Comparison of ENCODE assay signal across 1 cellular context in the genomic region with DNA sequence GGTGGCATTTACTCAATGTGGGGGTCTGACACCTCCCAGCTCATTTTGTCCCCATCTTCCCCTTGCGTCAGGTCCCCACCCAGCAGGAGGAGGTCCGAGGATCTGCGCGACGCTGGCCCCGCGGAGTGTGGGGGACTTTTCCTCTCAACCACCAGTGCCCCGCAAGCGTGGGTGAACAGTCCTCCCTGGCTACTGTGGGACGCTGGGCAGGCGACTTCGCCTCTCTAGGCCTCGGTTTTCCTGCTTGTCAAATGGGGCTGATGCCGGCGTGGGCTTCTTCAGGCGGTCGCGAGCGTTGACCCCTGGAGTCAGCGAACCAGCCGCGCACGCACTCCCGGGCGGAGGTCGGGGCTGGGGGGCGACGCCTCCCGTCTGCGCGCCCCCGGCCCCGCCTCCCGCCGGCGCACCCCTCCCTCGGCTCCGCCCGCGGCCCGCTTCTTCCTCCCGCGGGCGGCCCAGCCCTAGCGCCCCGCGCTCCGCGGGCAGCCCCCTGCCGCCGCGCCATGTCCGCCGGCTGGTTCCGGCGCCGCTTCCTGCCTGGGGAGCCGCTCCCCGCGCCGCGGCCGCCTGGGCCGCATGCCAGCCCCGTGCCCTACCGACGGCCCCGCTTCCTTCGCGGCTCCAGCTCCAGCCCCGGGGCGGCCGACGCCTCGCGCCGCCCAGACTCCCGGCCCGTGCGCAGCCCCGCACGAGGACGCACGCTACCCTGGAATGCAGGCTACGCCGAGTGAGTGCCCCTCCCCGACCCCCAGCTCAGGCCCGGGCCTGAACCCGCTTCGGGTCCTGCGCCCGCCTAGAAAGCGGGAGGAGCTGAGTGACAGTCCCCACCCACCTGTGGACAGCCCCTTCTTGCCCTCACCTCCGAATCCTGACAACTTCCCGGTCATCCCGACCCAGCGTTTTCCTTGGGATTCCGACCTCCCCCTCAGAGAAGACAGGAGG.
TF ChIP-seq lines count a peak whose summit lies in the region.

A gene with protein sequence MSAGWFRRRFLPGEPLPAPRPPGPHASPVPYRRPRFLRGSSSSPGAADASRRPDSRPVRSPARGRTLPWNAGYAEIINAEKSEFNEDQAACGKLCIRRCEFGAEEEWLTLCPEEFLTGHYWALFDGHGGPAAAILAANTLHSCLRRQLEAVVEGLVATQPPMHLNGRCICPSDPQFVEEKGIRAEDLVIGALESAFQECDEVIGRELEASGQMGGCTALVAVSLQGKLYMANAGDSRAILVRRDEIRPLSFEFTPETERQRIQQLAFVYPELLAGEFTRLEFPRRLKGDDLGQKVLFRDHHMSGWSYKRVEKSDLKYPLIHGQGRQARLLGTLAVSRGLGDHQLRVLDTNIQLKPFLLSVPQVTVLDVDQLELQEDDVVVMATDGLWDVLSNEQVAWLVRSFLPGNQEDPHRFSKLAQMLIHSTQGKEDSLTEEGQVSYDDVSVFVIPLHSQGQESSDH (plus strand): TSS at position 438 of the 942 bp plus-strand sequence. CDS start 66 bp downstream, at position 504.

TF ChIP-seq in WTC11, 78 proteins besides CTCF, POLR2A, EP300 and RAD21 (continued from another document and continues in another):
- TF ChIP-seq, protein P1, sequence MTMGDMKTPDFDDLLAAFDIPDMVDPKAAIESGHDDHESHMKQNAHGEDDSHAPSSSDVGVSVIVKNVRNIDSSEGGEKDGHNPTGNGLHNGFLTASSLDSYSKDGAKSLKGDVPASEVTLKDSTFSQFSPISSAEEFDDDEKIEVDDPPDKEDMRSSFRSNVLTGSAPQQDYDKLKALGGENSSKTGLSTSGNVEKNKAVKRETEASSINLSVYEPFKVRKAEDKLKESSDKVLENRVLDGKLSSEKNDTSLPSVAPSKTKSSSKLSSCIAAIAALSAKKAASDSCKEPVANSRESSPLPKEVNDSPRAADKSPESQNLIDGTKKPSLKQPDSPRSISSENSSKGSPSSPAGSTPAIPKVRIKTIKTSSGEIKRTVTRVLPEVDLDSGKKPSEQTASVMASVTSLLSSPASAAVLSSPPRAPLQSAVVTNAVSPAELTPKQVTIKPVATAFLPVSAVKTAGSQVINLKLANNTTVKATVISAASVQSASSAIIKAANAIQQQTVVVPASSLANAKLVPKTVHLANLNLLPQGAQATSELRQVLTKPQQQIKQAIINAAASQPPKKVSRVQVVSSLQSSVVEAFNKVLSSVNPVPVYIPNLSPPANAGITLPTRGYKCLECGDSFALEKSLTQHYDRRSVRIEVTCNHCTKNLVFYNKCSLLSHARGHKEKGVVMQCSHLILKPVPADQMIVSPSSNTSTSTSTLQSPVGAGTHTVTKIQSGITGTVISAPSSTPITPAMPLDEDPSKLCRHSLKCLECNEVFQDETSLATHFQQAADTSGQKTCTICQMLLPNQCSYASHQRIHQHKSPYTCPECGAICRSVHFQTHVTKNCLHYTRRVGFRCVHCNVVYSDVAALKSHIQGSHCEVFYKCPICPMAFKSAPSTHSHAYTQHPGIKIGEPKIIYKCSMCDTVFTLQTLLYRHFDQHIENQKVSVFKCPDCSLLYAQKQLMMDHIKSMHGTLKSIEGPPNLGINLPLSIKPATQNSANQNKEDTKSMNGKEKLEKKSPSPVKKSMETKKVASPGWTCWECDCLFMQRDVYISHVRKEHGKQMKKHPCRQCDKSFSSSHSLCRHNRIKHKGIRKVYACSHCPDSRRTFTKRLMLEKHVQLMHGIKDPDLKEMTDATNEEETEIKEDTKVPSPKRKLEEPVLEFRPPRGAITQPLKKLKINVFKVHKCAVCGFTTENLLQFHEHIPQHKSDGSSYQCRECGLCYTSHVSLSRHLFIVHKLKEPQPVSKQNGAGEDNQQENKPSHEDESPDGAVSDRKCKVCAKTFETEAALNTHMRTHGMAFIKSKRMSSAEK (CRISPR knock-in tag; IDR thresholded peaks at IDR 0.05; ENCODE audit: borderline replicate concordance), result 0 out of 2 replicates have a peak, but pooled peaks have one; percentile 61
- TF ChIP-seq ZNF671 (CRISPR knock-in tag; IDR thresholded peaks at IDR 0.05) (no peak), ZNF232 (CRISPR knock-in tag; IDR thresholded peaks at IDR 0.05) (no peak), ZNF138 (CRISPR knock-in tag; conservative IDR thresholded peaks at IDR 0.05) (no peak), JUN (CRISPR knock-in tag; IDR thresholded peaks at IDR 0.05) (peak; percentile 16; the same call in 1 of the 2 replicates), TEAD4 (CRISPR knock-in tag; IDR thresholded peaks at IDR 0.05) (peak; percentile 80; the same call in 1 of the 2 replicates), GRHL2 (CRISPR knock-in tag; IDR thresholded peaks at IDR 0.05; ENCODE audit: insufficient replicate concordance, severe bottlenecking) (no peak), CREB1 (CRISPR knock-in tag; IDR thresholded peaks at IDR 0.05) (peak; percentile 59; the same call in 1 of the 2 replicates), SP1 (CRISPR knock-in tag; conservative IDR thresholded peaks at IDR 0.05) (peak; percentile 41), CREM (CRISPR knock-in tag; IDR thresholded peaks at IDR 0.05) (no peak), NFYB (CRISPR knock-in tag; conservative IDR thresholded peaks at IDR 0.05; ENCODE audit: low read depth) (0 out of 2 replicates have a peak, but pooled peaks have one; percentile 23)
- TF ChIP-seq, protein P2, sequence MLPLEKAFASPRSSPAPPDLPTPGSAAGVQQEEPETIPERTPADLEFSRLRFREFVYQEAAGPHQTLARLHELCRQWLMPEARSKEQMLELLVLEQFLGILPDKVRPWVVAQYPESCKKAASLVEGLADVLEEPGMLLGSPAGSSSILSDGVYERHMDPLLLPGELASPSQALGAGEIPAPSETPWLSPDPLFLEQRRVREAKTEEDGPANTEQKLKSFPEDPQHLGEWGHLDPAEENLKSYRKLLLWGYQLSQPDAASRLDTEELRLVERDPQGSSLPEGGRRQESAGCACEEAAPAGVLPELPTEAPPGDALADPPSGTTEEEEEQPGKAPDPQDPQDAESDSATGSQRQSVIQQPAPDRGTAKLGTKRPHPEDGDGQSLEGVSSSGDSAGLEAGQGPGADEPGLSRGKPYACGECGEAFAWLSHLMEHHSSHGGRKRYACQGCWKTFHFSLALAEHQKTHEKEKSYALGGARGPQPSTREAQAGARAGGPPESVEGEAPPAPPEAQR (CRISPR knock-in tag; IDR thresholded peaks at IDR 0.05), result no peak
- TF ChIP-seq, protein P3, sequence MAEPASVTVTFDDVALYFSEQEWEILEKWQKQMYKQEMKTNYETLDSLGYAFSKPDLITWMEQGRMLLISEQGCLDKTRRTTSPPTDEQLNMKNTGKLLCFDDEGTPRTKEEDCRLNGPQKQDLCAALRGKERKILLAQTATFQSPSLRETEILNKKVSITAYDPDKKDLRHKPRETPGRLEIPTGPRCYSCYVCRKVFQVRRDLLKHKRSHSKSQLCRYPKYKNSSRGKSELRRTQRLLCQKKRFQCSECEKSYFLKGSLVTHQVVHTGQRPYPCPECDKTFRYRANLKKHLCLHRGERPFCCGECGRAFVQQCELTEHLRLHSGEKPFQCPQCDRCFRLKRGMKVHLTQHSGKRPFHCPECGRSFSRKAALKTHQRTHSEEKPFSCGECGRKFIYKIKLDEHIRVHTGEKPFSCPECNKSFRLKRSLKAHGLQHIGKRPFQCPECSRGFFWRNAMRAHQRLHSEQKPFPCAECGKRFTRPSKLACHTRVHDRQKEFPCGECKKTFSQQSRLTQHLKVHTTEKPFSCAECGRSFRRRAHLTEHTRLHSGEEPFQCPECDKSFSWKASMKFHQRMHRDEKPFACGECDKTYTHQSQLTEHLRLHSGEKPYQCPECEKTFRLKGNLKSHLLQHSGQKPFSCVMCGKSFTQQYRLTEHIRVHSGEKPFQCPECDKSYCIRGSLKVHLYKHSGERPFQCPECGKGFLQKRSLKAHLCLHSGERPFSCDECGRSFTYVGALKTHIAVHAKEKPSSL (CRISPR knock-in tag; conservative IDR thresholded peaks at IDR 0.05), result no peak
- TF ChIP-seq, protein P4, sequence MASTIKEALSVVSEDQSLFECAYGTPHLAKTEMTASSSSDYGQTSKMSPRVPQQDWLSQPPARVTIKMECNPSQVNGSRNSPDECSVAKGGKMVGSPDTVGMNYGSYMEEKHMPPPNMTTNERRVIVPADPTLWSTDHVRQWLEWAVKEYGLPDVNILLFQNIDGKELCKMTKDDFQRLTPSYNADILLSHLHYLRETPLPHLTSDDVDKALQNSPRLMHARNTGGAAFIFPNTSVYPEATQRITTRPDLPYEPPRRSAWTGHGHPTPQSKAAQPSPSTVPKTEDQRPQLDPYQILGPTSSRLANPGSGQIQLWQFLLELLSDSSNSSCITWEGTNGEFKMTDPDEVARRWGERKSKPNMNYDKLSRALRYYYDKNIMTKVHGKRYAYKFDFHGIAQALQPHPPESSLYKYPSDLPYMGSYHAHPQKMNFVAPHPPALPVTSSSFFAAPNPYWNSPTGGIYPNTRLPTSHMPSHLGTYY (CRISPR knock-in tag; IDR thresholded peaks at IDR 0.05), result no peak
- TF ChIP-seq, protein P5, sequence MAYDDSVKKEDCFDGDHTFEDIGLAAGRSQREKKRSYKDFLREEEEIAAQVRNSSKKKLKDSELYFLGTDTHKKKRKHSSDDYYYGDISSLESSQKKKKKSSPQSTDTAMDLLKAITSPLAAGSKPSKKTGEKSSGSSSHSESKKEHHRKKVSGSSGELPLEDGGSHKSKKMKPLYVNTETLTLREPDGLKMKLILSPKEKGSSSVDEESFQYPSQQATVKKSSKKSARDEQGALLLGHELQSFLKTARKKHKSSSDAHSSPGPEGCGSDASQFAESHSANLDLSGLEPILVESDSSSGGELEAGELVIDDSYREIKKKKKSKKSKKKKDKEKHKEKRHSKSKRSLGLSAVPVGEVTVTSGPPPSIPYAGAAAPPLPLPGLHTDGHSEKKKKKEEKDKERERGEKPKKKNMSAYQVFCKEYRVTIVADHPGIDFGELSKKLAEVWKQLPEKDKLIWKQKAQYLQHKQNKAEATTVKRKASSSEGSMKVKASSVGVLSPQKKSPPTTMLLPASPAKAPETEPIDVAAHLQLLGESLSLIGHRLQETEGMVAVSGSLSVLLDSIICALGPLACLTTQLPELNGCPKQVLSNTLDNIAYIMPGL (CRISPR knock-in tag; IDR thresholded peaks at IDR 0.05), result no peak
- TF ChIP-seq, protein P6, sequence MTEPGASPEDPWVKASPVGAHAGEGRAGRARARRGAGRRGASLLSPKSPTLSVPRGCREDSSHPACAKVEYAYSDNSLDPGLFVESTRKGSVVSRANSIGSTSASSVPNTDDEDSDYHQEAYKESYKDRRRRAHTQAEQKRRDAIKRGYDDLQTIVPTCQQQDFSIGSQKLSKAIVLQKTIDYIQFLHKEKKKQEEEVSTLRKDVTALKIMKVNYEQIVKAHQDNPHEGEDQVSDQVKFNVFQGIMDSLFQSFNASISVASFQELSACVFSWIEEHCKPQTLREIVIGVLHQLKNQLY (CRISPR knock-in tag; IDR thresholded peaks at IDR 0.05), result no peak
- TF ChIP-seq, protein P7, sequence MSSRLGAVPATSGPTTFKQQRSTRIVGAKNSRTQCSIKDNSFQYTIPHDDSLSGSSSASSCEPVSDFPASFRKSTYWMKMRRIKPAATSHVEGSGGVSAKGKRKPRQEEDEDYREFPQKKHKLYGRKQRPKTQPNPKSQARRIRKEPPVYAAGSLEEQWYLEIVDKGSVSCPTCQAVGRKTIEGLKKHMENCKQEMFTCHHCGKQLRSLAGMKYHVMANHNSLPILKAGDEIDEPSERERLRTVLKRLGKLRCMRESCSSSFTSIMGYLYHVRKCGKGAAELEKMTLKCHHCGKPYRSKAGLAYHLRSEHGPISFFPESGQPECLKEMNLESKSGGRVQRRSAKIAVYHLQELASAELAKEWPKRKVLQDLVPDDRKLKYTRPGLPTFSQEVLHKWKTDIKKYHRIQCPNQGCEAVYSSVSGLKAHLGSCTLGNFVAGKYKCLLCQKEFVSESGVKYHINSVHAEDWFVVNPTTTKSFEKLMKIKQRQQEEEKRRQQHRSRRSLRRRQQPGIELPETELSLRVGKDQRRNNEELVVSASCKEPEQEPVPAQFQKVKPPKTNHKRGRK (CRISPR knock-in tag; IDR thresholded peaks at IDR 0.05; ENCODE audit: borderline replicate concordance), result no peak
- TF ChIP-seq, protein P8, sequence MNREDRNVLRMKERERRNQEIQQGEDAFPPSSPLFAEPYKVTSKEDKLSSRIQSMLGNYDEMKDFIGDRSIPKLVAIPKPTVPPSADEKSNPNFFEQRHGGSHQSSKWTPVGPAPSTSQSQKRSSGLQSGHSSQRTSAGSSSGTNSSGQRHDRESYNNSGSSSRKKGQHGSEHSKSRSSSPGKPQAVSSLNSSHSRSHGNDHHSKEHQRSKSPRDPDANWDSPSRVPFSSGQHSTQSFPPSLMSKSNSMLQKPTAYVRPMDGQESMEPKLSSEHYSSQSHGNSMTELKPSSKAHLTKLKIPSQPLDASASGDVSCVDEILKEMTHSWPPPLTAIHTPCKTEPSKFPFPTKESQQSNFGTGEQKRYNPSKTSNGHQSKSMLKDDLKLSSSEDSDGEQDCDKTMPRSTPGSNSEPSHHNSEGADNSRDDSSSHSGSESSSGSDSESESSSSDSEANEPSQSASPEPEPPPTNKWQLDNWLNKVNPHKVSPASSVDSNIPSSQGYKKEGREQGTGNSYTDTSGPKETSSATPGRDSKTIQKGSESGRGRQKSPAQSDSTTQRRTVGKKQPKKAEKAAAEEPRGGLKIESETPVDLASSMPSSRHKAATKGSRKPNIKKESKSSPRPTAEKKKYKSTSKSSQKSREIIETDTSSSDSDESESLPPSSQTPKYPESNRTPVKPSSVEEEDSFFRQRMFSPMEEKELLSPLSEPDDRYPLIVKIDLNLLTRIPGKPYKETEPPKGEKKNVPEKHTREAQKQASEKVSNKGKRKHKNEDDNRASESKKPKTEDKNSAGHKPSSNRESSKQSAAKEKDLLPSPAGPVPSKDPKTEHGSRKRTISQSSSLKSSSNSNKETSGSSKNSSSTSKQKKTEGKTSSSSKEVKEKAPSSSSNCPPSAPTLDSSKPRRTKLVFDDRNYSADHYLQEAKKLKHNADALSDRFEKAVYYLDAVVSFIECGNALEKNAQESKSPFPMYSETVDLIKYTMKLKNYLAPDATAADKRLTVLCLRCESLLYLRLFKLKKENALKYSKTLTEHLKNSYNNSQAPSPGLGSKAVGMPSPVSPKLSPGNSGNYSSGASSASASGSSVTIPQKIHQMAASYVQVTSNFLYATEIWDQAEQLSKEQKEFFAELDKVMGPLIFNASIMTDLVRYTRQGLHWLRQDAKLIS (CRISPR knock-in tag; IDR thresholded peaks at IDR 0.05; ENCODE audit: borderline replicate concordance), result no peak
- TF ChIP-seq, protein P9, sequence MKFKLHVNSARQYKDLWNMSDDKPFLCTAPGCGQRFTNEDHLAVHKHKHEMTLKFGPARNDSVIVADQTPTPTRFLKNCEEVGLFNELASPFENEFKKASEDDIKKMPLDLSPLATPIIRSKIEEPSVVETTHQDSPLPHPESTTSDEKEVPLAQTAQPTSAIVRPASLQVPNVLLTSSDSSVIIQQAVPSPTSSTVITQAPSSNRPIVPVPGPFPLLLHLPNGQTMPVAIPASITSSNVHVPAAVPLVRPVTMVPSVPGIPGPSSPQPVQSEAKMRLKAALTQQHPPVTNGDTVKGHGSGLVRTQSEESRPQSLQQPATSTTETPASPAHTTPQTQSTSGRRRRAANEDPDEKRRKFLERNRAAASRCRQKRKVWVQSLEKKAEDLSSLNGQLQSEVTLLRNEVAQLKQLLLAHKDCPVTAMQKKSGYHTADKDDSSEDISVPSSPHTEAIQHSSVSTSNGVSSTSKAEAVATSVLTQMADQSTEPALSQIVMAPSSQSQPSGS (CRISPR knock-in tag; IDR thresholded peaks at IDR 0.05; ENCODE audit: borderline replicate concordance, low read depth), result no peak
- TF ChIP-seq, protein P10, sequence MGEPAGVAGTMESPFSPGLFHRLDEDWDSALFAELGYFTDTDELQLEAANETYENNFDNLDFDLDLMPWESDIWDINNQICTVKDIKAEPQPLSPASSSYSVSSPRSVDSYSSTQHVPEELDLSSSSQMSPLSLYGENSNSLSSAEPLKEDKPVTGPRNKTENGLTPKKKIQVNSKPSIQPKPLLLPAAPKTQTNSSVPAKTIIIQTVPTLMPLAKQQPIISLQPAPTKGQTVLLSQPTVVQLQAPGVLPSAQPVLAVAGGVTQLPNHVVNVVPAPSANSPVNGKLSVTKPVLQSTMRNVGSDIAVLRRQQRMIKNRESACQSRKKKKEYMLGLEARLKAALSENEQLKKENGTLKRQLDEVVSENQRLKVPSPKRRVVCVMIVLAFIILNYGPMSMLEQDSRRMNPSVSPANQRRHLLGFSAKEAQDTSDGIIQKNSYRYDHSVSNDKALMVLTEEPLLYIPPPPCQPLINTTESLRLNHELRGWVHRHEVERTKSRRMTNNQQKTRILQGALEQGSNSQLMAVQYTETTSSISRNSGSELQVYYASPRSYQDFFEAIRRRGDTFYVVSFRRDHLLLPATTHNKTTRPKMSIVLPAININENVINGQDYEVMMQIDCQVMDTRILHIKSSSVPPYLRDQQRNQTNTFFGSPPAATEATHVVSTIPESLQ (CRISPR knock-in tag; IDR thresholded peaks at IDR 0.05), result no peak
